18 cellular contexts compared by ENCODE assay signal in genomic region chr10:6231146-6231545, GRCh38. TPM values are rescaled to one million over a fixed set of nuclear protein-coding genes. Genes with fewer than 3 reads are reported as not detected.
A peak's percentile ranks its signal among the peaks of the same experiment; 100 is the strongest.
DNase-seq lines count a peak whose midpoint lies in the region; ATAC-seq and TF ChIP-seq lines count a peak whose summit lies in the region.
"Had no signal": no experiment of that assay in that cellular context is flagged by ENCODE, and none has a peak within 500 bp of the region (broad histone marks: within the 10 kb centered on the region; RNA-seq: fewer than 3 reads in every experiment).

No MANE protein-coding gene starts in this region.

- peaks cover 69% of the 10 kb centered on the region for H3K36me3 Mint-ChIP-seq in activated CD4-positive, alpha-beta T cell treated with anti-CD3 and anti-CD28 coated beads, Interleukin-2, amount 10 ng/mL, durations not matched to agents 24 days and 14 days (ENCODE audit: low read depth)
- H3K36me3 Mint-ChIP-seq in CD4-positive, CD25-positive, alpha-beta regulatory T cell: peaks cover 31% of the 10 kb centered on the region
- H3K36me3 Mint-ChIP-seq in T-helper 17 cell (ENCODE audit: low read depth) (peaks cover 9% of the 10 kb centered on the region), nephron (ENCODE audit: low read depth) (peaks cover 76% of the 10 kb centered on the region)

- in situ Hi-C loops in GM13977 (cut with MboI; ENCODE audit: low pct_unique_long_range_greater_than_20kb, low sequenced_read_pairs, unreplicated experiment): no loop called here

- no peaks in the 10 kb centered on the region for H3K27me3 Mint-ChIP-seq in activated CD4-positive, alpha-beta T cell treated with anti-CD3 and anti-CD28 coated beads, Interleukin-2, amount 10 ng/mL, durations not matched to agents 24 days and 14 days
- no peaks in the 10 kb centered on the region for H3K27me3 Mint-ChIP-seq in CD4-positive, CD25-positive, alpha-beta regulatory T cell
- H3K27me3 Mint-ChIP-seq in T-helper 17 cell: no peaks in the 10 kb centered on the region
- H3K27me3 Mint-ChIP-seq in nephron (ENCODE audit: low read depth): no peaks in the 10 kb centered on the region

- H3K9me3 Mint-ChIP-seq in activated CD4-positive, alpha-beta T cell treated with anti-CD3 and anti-CD28 coated beads, Interleukin-2, amount 10 ng/mL, durations not matched to agents 24 days and 14 days: no peaks in the 10 kb centered on the region
- H3K9me3 Mint-ChIP-seq in CD4-positive, CD25-positive, alpha-beta regulatory T cell: peaks cover 0 to 2% (median 0%) of the 10 kb centered on the region in 7 donors
- no peaks in the 10 kb centered on the region for H3K9me3 Mint-ChIP-seq in nephron

- H3K36me3 ChIP-seq in CD4-positive, CD25-positive, alpha-beta regulatory T cell (ENCODE audit: control insufficient read depth, insufficient read depth, low read length): peaks cover 49% of the 10 kb centered on the region
- H3K36me3 ChIP-seq in gastroesophageal sphincter: peaks cover 0 to 100% of the 10 kb centered on the region in 2 donors

- TF ChIP-seq POLR2A in gastroesophageal sphincter (IDR thresholded peaks at IDR 0.05): no peak

- H3K4me1 ChIP-seq in CD4-positive, CD25-positive, alpha-beta regulatory T cell (ENCODE audit: control insufficient read depth, insufficient read depth, low read length, poor library complexity, severe bottlenecking): peaks cover 5% of the 10 kb centered on the region
- no peaks in the 10 kb centered on the region for H3K4me1 ChIP-seq in gastroesophageal sphincter
- H3K4me1 ChIP-seq: HAP-1 had no signal

- peaks cover 14% of the 10 kb centered on the region for H3K4me1 Mint-ChIP-seq in activated CD4-positive, alpha-beta T cell treated with anti-CD3 and anti-CD28 coated beads, Interleukin-2, amount 10 ng/mL, durations not matched to agents 24 days and 14 days
- H3K4me1 Mint-ChIP-seq in CD4-positive, CD25-positive, alpha-beta regulatory T cell: peaks cover 0 to 12% (median 7%) of the 10 kb centered on the region in 4 donors
- H3K4me1 Mint-ChIP-seq in T-helper 17 cell (peaks cover 4% of the 10 kb centered on the region), nephron (peaks cover 11% of the 10 kb centered on the region)

- H3K9me3 ChIP-seq in CD4-positive, CD25-positive, alpha-beta regulatory T cell (ENCODE audit: control insufficient read depth in 2 of 2, low read length in 2 of 2): no peaks in the 10 kb centered on the region
- H3K9me3 ChIP-seq in T-helper 17 cell (ENCODE audit: control insufficient read depth, low read length, poor library complexity, severe bottlenecking) (no peaks in the 10 kb centered on the region), gastroesophageal sphincter (no peaks in the 10 kb centered on the region)
- H3K9me3 ChIP-seq: BLaER1, HAP-1, MG63 had no signal

- no peak for TF ChIP-seq CTCF in nephron (IDR thresholded peaks at IDR 0.05; ENCODE audit: unreplicated experiment in 3 of 3)
- TF ChIP-seq CTCF in gastroesophageal sphincter (IDR thresholded peaks at IDR 0.05): no peak
- no peak for TF ChIP-seq CTCF in GM13977 (IDR thresholded peaks at IDR 0.05; ENCODE audit: extremely low read depth, insufficient read depth, missing control alignments)

- no peak overlapping the region for H3K4me3 Mint-ChIP-seq in activated CD4-positive, alpha-beta T cell treated with anti-CD3 and anti-CD28 coated beads, Interleukin-2, amount 10 ng/mL, durations not matched to agents 24 days and 14 days
- H3K4me3 Mint-ChIP-seq in CD4-positive, CD25-positive, alpha-beta regulatory T cell: no peak overlapping the region
- peak overlapping the region; percentile 39 for H3K4me3 Mint-ChIP-seq in T-helper 17 cell
- H3K4me3 Mint-ChIP-seq in nephron: no peak overlapping the region

- intact Hi-C loops in activated CD4-positive, alpha-beta T cell treated with anti-CD3 and anti-CD28 coated beads, Interleukin-2, amount 10 ng/mL, durations not matched to agents 24 days and 14 days (cut with micrococcal nuclease): no loop called here

- no peak for DNase-seq in activated CD4-positive, alpha-beta T cell treated with anti-CD3 and anti-CD28 coated beads, Interleukin-2, amount 10 ng/mL, durations not matched to agents 24 days and 14 days
- DNase-seq in activated CD4-positive, alpha-beta T cell treated with anti-CD3 and anti-CD28 coated beads for 48 hours: no peak
- no peak for DNase-seq in CD4-positive, CD25-positive, alpha-beta regulatory T cell
- DNase-seq in T-helper 17 cell (no peak), GM13977 (ENCODE audit: low spot score) (no peak), T-helper 1 cell (no peak)
- DNase-seq: DMS153, Karpas-422, MG63, NCI-H1092, NCI-H146, NCI-H2081, NCI-H748 treated with DMSO at 0.1 percent for 48 hours, OCI-M1 had no signal

- H3K27ac Mint-ChIP-seq in activated CD4-positive, alpha-beta T cell treated with anti-CD3 and anti-CD28 coated beads, Interleukin-2, amount 10 ng/mL, durations not matched to agents 24 days and 14 days: peak overlapping the region; percentile 38
- H3K27ac Mint-ChIP-seq in CD4-positive, CD25-positive, alpha-beta regulatory T cell: peak overlapping the region in 2 of 3 donors; percentile 52 to 91
- H3K27ac Mint-ChIP-seq in T-helper 17 cell: peak overlapping the region; percentile 84
- peak overlapping the region in 2 of 3 experiments; percentile 11 to 36 for H3K27ac Mint-ChIP-seq in nephron

- no peak for TF ChIP-seq EP300 in gastroesophageal sphincter (IDR thresholded peaks at IDR 0.05)

- H3K4me3 ChIP-seq in CD4-positive, CD25-positive, alpha-beta regulatory T cell (ENCODE audit: low read depth, low read length): no peak overlapping the region
- no peak overlapping the region for H3K4me3 ChIP-seq in gastroesophageal sphincter
- H3K4me3 ChIP-seq: BLaER1, HAP-1, MG63 had no signal

- 96% methylated on average over 8 of the region's 12 CpGs; no CpG with 5 or more reads in 1 of the 2 donors for WGBS in gastroesophageal sphincter (ENCODE audit: low coverage in 1 of 2), 2 donors

- no peak for ATAC-seq in CD4-positive, CD25-positive, alpha-beta regulatory T cell (ENCODE audit: low read depth in 2 of 2)
- ATAC-seq in T-helper 17 cell: no peak
- ATAC-seq in gastroesophageal sphincter: no peak

- H3K27ac ChIP-seq in CD4-positive, CD25-positive, alpha-beta regulatory T cell (ENCODE audit: insufficient read depth, low read length, poor library complexity, severe bottlenecking): no peak overlapping the region
- no peak overlapping the region for H3K27ac ChIP-seq in gastroesophageal sphincter
- H3K27ac ChIP-seq: BLaER1 had no signal

- no peaks in the 10 kb centered on the region for H3K27me3 ChIP-seq in CD4-positive, CD25-positive, alpha-beta regulatory T cell (ENCODE audit: control insufficient read depth, insufficient read depth, low read length)
- no peaks in the 10 kb centered on the region for H3K27me3 ChIP-seq in gastroesophageal sphincter
- H3K27me3 ChIP-seq: BLaER1, MG63 had no signal

RNA-seq across cellular contexts. Expression of gene PFKFB3, which starts 28.4 kb away (rescaled TPM):
- 108 TPM in 2 replicates for total RNA-seq in activated CD4-positive, alpha-beta T cell treated with anti-CD3 and anti-CD28 coated beads, Interleukin-2, amount 10 ng/mL, durations not matched to agents 24 days and 14 days
- 96.3 TPM for total RNA-seq in CD4-positive, CD25-positive, alpha-beta regulatory T cell
- 1 to 10 TPM; 2.8 to 6.2 (median 3.9) TPM for polyA plus RNA-seq in CD4-positive, CD25-positive, alpha-beta regulatory T cell
- total RNA-seq in T-helper 17 cell (100 to 1,000 TPM in 1 of 2 donors, 10 to 100 TPM in 1; 93.3 to 146 TPM), gastroesophageal sphincter (10 to 100 TPM; 29.6 to 78.3 (median 38.4) TPM)

Comparison
In these comparisons a context has a peak if more than half of its experiments do, and no peak if none do; other contexts are left out.
1. H3K27ac Mint-ChIP-seq: peak in every context shown above with its lines; median percentile 84 in T-helper 17 cell; 72 in CD4-positive, CD25-positive, alpha-beta regulatory T cell; 38 in activated CD4-positive, alpha-beta T cell treated with anti-CD3 and anti-CD28 coated beads, Interleukin-2, amount 10 ng/mL, durations not matched to agents 24 days and 14 days; 24 in nephron.